ENCODE assay signal across 13 cellular contexts in genomic region chr3:99503350-99503749, GRCh38.
DNase-seq lines count a peak whose midpoint lies in the region; ATAC-seq, FAIRE-seq and TF ChIP-seq lines count a peak whose summit lies in the region.
"Had no signal": no experiment of that assay in that cellular context is flagged by ENCODE, and none has a peak within 500 bp of the region (broad histone marks: within the 10 kb centered on the region; RNA-seq: fewer than 3 reads in every experiment).

No MANE protein-coding gene starts in this region.

- TF ChIP-seq CTCF in choroid plexus epithelial cell (conservative IDR thresholded peaks at IDR 0.05; ENCODE audit: low read depth, low read length) (no peak), keratinocyte (optimal IDR thresholded peaks at IDR 0.05 in 1 of 3, IDR thresholded peaks at IDR 0.05 in 1 of 3, conservative IDR thresholded peaks at IDR 0.05 in 1 of 3; ENCODE audit: extremely low read depth in 1 of 3, insufficient read depth in 2 of 3, low read length in 3 of 3) (no peak), thoracic aorta (IDR thresholded peaks at IDR 0.05) (no peak)

- no peaks in the 10 kb centered on the region for H3K36me3 ChIP-seq in keratinocyte (ENCODE audit: control insufficient read depth in 2 of 2, extremely low read depth in 1 of 2, insufficient read depth in 2 of 2, low read length in 2 of 2)
- no peaks in the 10 kb centered on the region for H3K36me3 ChIP-seq in thoracic aorta

- no peaks in the 10 kb centered on the region for H3K36me3 Mint-ChIP-seq in stimulated activated memory B cell treated with anti-CD40 and anti-IgM and Interleukin-4, amounts not matched to agents 10 μg/mL and 1 μg/mL and 100 μg/mL, for 72 hours
- H3K36me3 Mint-ChIP-seq: stimulated activated effector memory CD8-positive, alpha-beta T cell treated with anti-CD3 and anti-CD28 coated beads, Interleukin-12 subunit alpha, Interleukin-12 subunit beta, amount 100 ng/mL, for 72 hours; WTC11 had no signal

- peaks cover 3% of the 10 kb centered on the region for H3K9me1 ChIP-seq in keratinocyte (ENCODE audit: control insufficient read depth, extremely low read depth, insufficient read depth, low read length)

- H3K9me3 ChIP-seq in keratinocyte (ENCODE audit: control insufficient read depth, low read depth, low read length): no peaks in the 10 kb centered on the region
- no peaks in the 10 kb centered on the region for H3K9me3 ChIP-seq in thoracic aorta

- FAIRE-seq in keratinocyte (lab: Jason Lieb, UNC): peak; percentile 65

- no peak overlapping the region for H3K4me3 ChIP-seq in choroid plexus epithelial cell (ENCODE audit: low read depth, low read length)
- H3K4me3 ChIP-seq in keratinocyte (ENCODE audit: control insufficient read depth in 2 of 3, extremely low read depth in 1 of 3, insufficient read depth in 2 of 3, low read depth in 1 of 3, low read length in 3 of 3): no peak overlapping the region
- H3K4me3 ChIP-seq in thoracic aorta: no peak overlapping the region

- H3K4me2 ChIP-seq in keratinocyte (ENCODE audit: control insufficient read depth, extremely low read depth, insufficient read depth, low read depth, low read length): no peak overlapping the region

- no peak overlapping the region for H3K9ac ChIP-seq in keratinocyte (ENCODE audit: control insufficient read depth, extremely low read depth, insufficient read depth, low read length)

- no peak for ATAC-seq in thoracic aorta (ENCODE audit: insufficient number of reproducible peaks, low FRiP score, low read depth)
- no peak for ATAC-seq in stimulated activated memory B cell treated with anti-CD40 and anti-IgM and Interleukin-4, amounts not matched to agents 10 μg/mL and 1 μg/mL and 100 μg/mL, for 72 hours
- ATAC-seq in GM18502 (IDR thresholded peaks at IDR 0.05; ENCODE audit: poor library complexity, unreplicated experiment): no peak
- ATAC-seq in HG03135 (IDR thresholded peaks at IDR 0.05; ENCODE audit: unreplicated experiment): no peak
- ATAC-seq: stimulated activated effector memory CD8-positive, alpha-beta T cell treated with anti-CD3 and anti-CD28 coated beads, Interleukin-12 subunit alpha, Interleukin-12 subunit beta, amount 100 ng/mL, for 72 hours; WTC11 had no signal

- no peaks in the 10 kb centered on the region for H3K79me2 ChIP-seq in keratinocyte (ENCODE audit: control insufficient read depth, insufficient read depth, low read length)

- DNase-seq in LHCN-M2 (ENCODE audit: low read depth) (peak; percentile 48), choroid plexus epithelial cell (ENCODE audit: low read depth) (peak; percentile 18), keratinocyte (ENCODE audit: low read depth, low spot score) (no peak), thoracic aorta (ENCODE audit: low spot score) (no peak), NCI-H2029 treated with DMSO at 0.1 percent for 48 hours (lab: John Stamatoyannopoulos, UW) (no peak)
- DNase-seq: activated naive CD4-positive, alpha-beta T cell treated with anti-CD3 and anti-CD28 coated beads for 36 hours; erythroblast; stimulated activated CD4-positive, alpha-beta T cell treated with anti-CD3 and anti-CD28 coated beads, Interleukin-4, amount 100 ng/mL, for 1 hour had no signal

- no peaks in the 10 kb centered on the region for H3K27me3 Mint-ChIP-seq in stimulated activated memory B cell treated with anti-CD40 and anti-IgM and Interleukin-4, amounts not matched to agents 10 μg/mL and 1 μg/mL and 100 μg/mL, for 72 hours

- H3K4me1 Mint-ChIP-seq in stimulated activated memory B cell treated with anti-CD40 and anti-IgM and Interleukin-4, amounts not matched to agents 10 μg/mL and 1 μg/mL and 100 μg/mL, for 72 hours: peaks cover 6% of the 10 kb centered on the region
- H3K4me1 Mint-ChIP-seq: stimulated activated effector memory CD8-positive, alpha-beta T cell treated with anti-CD3 and anti-CD28 coated beads, Interleukin-12 subunit alpha, Interleukin-12 subunit beta, amount 100 ng/mL, for 72 hours; WTC11 had no signal

- no peak overlapping the region for H3K4me3 Mint-ChIP-seq in stimulated activated memory B cell treated with anti-CD40 and anti-IgM and Interleukin-4, amounts not matched to agents 10 μg/mL and 1 μg/mL and 100 μg/mL, for 72 hours
- H3K4me3 Mint-ChIP-seq: activated naive CD4-positive, alpha-beta T cell treated with anti-CD3 and anti-CD28 coated beads for 36 hours; stimulated activated effector memory CD8-positive, alpha-beta T cell treated with anti-CD3 and anti-CD28 coated beads, Interleukin-12 subunit alpha, Interleukin-12 subunit beta, amount 100 ng/mL, for 72 hours; WTC11 had no signal

- peaks cover 22% of the 10 kb centered on the region for H3K4me1 ChIP-seq in keratinocyte (ENCODE audit: control insufficient read depth, extremely low read depth, insufficient read depth, low read length)
- H3K4me1 ChIP-seq in thoracic aorta (ENCODE audit: control insufficient read depth in 1 of 2, low read depth in 2 of 2): peaks cover 48 to 72% of the 10 kb centered on the region in 2 donors

- H3K27ac ChIP-seq in keratinocyte (ENCODE audit: control insufficient read depth, insufficient read depth, low read length) (no peak overlapping the region), thoracic aorta (peak overlapping the region; percentile 23 to 75)

- H3K27me3 ChIP-seq in keratinocyte (ENCODE audit: control insufficient read depth, extremely low read depth, insufficient read depth, low read length) (no peaks in the 10 kb centered on the region), thoracic aorta (replicated peaks; ENCODE audit: insufficient read depth) (no peaks in the 10 kb centered on the region)

- H3K9me3 Mint-ChIP-seq in stimulated activated memory B cell treated with anti-CD40 and anti-IgM and Interleukin-4, amounts not matched to agents 10 μg/mL and 1 μg/mL and 100 μg/mL, for 72 hours: no peaks in the 10 kb centered on the region
- H3K9me3 Mint-ChIP-seq: activated naive CD4-positive, alpha-beta T cell treated with anti-CD3 and anti-CD28 coated beads for 36 hours; stimulated activated effector memory CD8-positive, alpha-beta T cell treated with anti-CD3 and anti-CD28 coated beads, Interleukin-12 subunit alpha, Interleukin-12 subunit beta, amount 100 ng/mL, for 72 hours; WTC11 had no signal

- H4K20me1 ChIP-seq in keratinocyte (ENCODE audit: control insufficient read depth, extremely low read depth, insufficient read depth, low read length): no peaks in the 10 kb centered on the region

- H2AFZ ChIP-seq in keratinocyte (ENCODE audit: control insufficient read depth, low read length): peak overlapping the region; percentile 82

- dilution Hi-C loops in keratinocyte (cut with MboI; ENCODE audit: extremely low pct_ligation_motif_present, low sequenced_read_pairs): no loop called here

- no peak overlapping the region for H3K27ac Mint-ChIP-seq in stimulated activated memory B cell treated with anti-CD40 and anti-IgM and Interleukin-4, amounts not matched to agents 10 μg/mL and 1 μg/mL and 100 μg/mL, for 72 hours
- H3K27ac Mint-ChIP-seq: activated naive CD4-positive, alpha-beta T cell treated with anti-CD3 and anti-CD28 coated beads for 36 hours; stimulated activated effector memory CD8-positive, alpha-beta T cell treated with anti-CD3 and anti-CD28 coated beads, Interleukin-12 subunit alpha, Interleukin-12 subunit beta, amount 100 ng/mL, for 72 hours; WTC11 had no signal

Comparison
In these comparisons a context has a peak if more than half of its experiments do, and no peak if none do; other contexts are left out.
1. DNase-seq: peak in LHCN-M2 (single experiment) and choroid plexus epithelial cell (single experiment); none in keratinocyte (single experiment), thoracic aorta (single experiment) and NCI-H2029 treated with DMSO at 0.1 percent for 48 hours (single experiment).